33 cellular contexts compared by ENCODE assay signal in the genomic region with DNA sequence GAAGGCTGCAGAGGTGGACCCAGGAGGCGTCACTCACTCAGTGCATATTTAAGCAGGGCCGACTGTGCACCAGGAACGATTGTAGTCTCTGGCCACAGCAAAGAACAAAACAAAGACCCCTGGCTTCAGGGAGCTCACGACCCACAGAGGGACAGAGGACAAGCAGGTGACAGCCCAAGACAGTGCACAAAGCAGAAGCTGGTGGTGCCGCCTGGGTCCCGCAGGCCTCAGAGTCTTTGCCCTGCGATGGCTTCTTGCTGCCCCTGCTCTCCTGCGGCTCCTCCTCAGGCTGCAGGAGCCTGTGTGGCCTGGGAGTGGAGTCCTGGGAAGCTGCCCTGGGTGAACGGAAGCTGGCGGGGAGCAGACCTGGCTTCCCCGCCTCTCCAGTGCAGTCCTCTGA.
DNase-seq lines count a peak whose midpoint lies in the region; TF ChIP-seq lines count a peak whose summit lies in the region.
"Had no signal": no experiment of that assay in that cellular context is flagged by ENCODE, and none has a peak within 500 bp of the region (broad histone marks: within the 10 kb centered on the region; RNA-seq: fewer than 3 reads in every experiment).

No MANE protein-coding gene starts in this region.

- no peak overlapping the region for H3K4me2 ChIP-seq in neuronal stem cell (ENCODE audit: insufficient read depth, low read length, poor library complexity, severe bottlenecking)
- H3K4me2 ChIP-seq: A549; BLaER1; BLaER1 treated with 17β-estradiol and CSF1 and Interleukin-3, amounts not matched to agents 10 nM and 100 nM had no signal

- H2AFZ ChIP-seq in neuronal stem cell (ENCODE audit: low read length): no peak overlapping the region

- DNase-seq in H7 (peak; percentile 49), colonic mucosa (peak; percentile 7), coronary artery (ENCODE audit: low spot score) (peak; percentile 53), neuronal stem cell (ENCODE audit: low spot score) (no peak), cerebellar cortex (ENCODE audit: low spot score) (no peak), DMS53 treated with DMSO at 0.1 percent for 48 hours (lab: John Stamatoyannopoulos, UW; ENCODE audit: unreplicated experiment) (no peak)
- no peak for DNase-seq in activated CD4-positive, alpha-beta T cell treated with anti-CD3 and anti-CD28 coated beads for 1 hour
- no peak for DNase-seq in activated CD4-positive, alpha-beta T cell treated with anti-CD3 and anti-CD28 coated beads, Interleukin-2, amount 50 U/mL, for 1 hour
- DNase-seq: 8988T; ACHN; AML-193; BE2C; C1 segment of cervical spinal cord; Caco-2; Calu3; CD4-positive, alpha-beta memory T cell; CD4-positive, alpha-beta T cell; CD4-positive, CD25-positive, alpha-beta regulatory T cell; CD8-positive, alpha-beta memory T cell; CD8-positive, alpha-beta T cell; COR-L47; DMS 273 treated with DMSO at 0.1 percent for 48 hours; DMS153; DMS53; DMS79; DMS79 treated with DMSO at 0.1 percent for 48 hours; DND-41; EL had no signal

- H3K79me1 ChIP-seq in neuronal stem cell (ENCODE audit: low read depth, low read length): no peaks in the 10 kb centered on the region

- no CpG with 5 or more reads among the region's 11 CpGs for WGBS in neuronal stem cell (ENCODE audit: extremely low coverage in 2 of 2, insufficient read length in 2 of 2, insufficient replicate concordance in 1 of 2), 2 donors

- no peak overlapping the region for H2BK120ac ChIP-seq in neuronal stem cell (ENCODE audit: low read depth, low read length)

- TF ChIP-seq CTCF in colonic mucosa (IDR thresholded peaks at IDR 0.05) (no peak), coronary artery (IDR thresholded peaks at IDR 0.05) (no peak)

- H3K9ac ChIP-seq in colonic mucosa (ENCODE audit: low read depth in 2 of 2, low read length in 2 of 2) (no peak overlapping the region), neuronal stem cell (ENCODE audit: low read depth, low read length, poor library complexity) (no peak overlapping the region)
- H3K9ac ChIP-seq: BLaER1; BLaER1 treated with 17β-estradiol and CSF1 and Interleukin-3, amounts not matched to agents 10 nM and 100 nM had no signal

- H4K91ac ChIP-seq in neuronal stem cell (ENCODE audit: low read depth, low read length, poor library complexity): no peak overlapping the region

- H3K36me3 ChIP-seq in H7 (replicated peaks; ENCODE audit: control insufficient read depth, insufficient read depth, low read length): no peaks in the 10 kb centered on the region
- H3K36me3 ChIP-seq in colonic mucosa: no peaks in the 10 kb centered on the region
- no peaks in the 10 kb centered on the region for H3K36me3 ChIP-seq in neuronal stem cell (replicated peaks in 1 of 2; ENCODE audit: control insufficient read depth in 2 of 2, insufficient read depth in 2 of 2, low read length in 2 of 2)
- H3K36me3 ChIP-seq: BE2C; BLaER1; BLaER1 treated with 17β-estradiol and CSF1 and Interleukin-3, amounts not matched to agents 10 nM and 100 nM had no signal

- peak overlapping the region; percentile 29 for H2AK5ac ChIP-seq in neuronal stem cell (ENCODE audit: low read depth, low read length)

- H3K27me3 ChIP-seq in H7 (ENCODE audit: control insufficient read depth, insufficient read depth, low read length): no peaks in the 10 kb centered on the region
- H3K27me3 ChIP-seq in colonic mucosa: no peaks in the 10 kb centered on the region
- peaks cover 0 to 10% (median 0%) of the 10 kb centered on the region in 3 experiments for H3K27me3 ChIP-seq in neuronal stem cell (ENCODE audit: control insufficient read depth in 3 of 3, insufficient read depth in 3 of 3, low read depth in 1 of 3, low read length in 3 of 3)
- H3K27me3 ChIP-seq: BE2C; BLaER1; BLaER1 treated with 17β-estradiol and CSF1 and Interleukin-3, amounts not matched to agents 10 nM and 100 nM had no signal

- H3K23ac ChIP-seq in neuronal stem cell (ENCODE audit: low read depth, low read length, poor library complexity): no peak overlapping the region

- H2BK12ac ChIP-seq in neuronal stem cell (ENCODE audit: low read length): no peak overlapping the region

- no peak overlapping the region for H3K14ac ChIP-seq in neuronal stem cell (ENCODE audit: low read length)

- H2BK5ac ChIP-seq in neuronal stem cell (ENCODE audit: low read length): peak overlapping the region; percentile 83

- no peak overlapping the region for H4K8ac ChIP-seq in neuronal stem cell (ENCODE audit: low read depth, low read length)

- H3K18ac ChIP-seq in neuronal stem cell (ENCODE audit: low read length): peak overlapping the region; percentile 41

- intact Hi-C loops in colonic mucosa (cut with DNase I): no loop called here

- no peak overlapping the region for H3K4ac ChIP-seq in neuronal stem cell (ENCODE audit: low read length)

- H3K27ac ChIP-seq in colonic mucosa (no peak overlapping the region), coronary artery (no peak overlapping the region), neuronal stem cell (replicated peaks; ENCODE audit: low read length) (no peak overlapping the region)
- H3K27ac ChIP-seq: 22Rv1; A549; BLaER1; BLaER1 treated with 17β-estradiol and CSF1 and Interleukin-3, amounts not matched to agents 10 nM and 100 nM; C4-2B had no signal

- H3K4me1 ChIP-seq in colonic mucosa (no peaks in the 10 kb centered on the region), neuronal stem cell (ENCODE audit: control insufficient read depth in 2 of 2, insufficient read depth in 1 of 2, low read depth in 1 of 2, low read length in 2 of 2) (peaks cover 0 to 2% of the 10 kb centered on the region in 2 donors)
- H3K4me1 ChIP-seq: A549, BE2C had no signal

- no peak overlapping the region for H3K4me3 ChIP-seq in H7 (ENCODE audit: insufficient read depth, low read depth, low read length)
- no peak overlapping the region for H3K4me3 ChIP-seq in colonic mucosa
- H3K4me3 ChIP-seq in coronary artery: no peak overlapping the region
- H3K4me3 ChIP-seq in neuronal stem cell (ENCODE audit: low read length in 2 of 2): no peak overlapping the region
- H3K4me3 ChIP-seq: A549; BLaER1; BLaER1 treated with 17β-estradiol and CSF1 and Interleukin-3, amounts not matched to agents 10 nM and 100 nM had no signal

- no peaks in the 10 kb centered on the region for H3K9me3 ChIP-seq in colonic mucosa
- no peaks in the 10 kb centered on the region for H3K9me3 ChIP-seq in neuronal stem cell (replicated peaks in 1 of 2; ENCODE audit: control insufficient read depth in 2 of 2, insufficient read depth in 1 of 2, low read depth in 1 of 2, low read length in 2 of 2)
- H3K9me3 ChIP-seq: A549; BE2C; BLaER1; BLaER1 treated with 17β-estradiol and CSF1 and Interleukin-3, amounts not matched to agents 10 nM and 100 nM; Caco-2 had no signal

- H2BK15ac ChIP-seq in neuronal stem cell (ENCODE audit: low read length): peak overlapping the region; percentile 4

Comparison
In these comparisons a context has a peak if more than half of its experiments do, and no peak if none do; other contexts are left out.
1. DNase-seq: peak in H7 (single experiment), colonic mucosa (single experiment) and coronary artery (single experiment); none in neuronal stem cell (single experiment), cerebellar cortex (single experiment), DMS53 treated with DMSO at 0.1 percent for 48 hours (single experiment), activated CD4-positive, alpha-beta T cell treated with anti-CD3 and anti-CD28 coated beads for 1 hour (single experiment) and activated CD4-positive, alpha-beta T cell treated with anti-CD3 and anti-CD28 coated beads, Interleukin-2, amount 50 U/mL, for 1 hour (single experiment).